In the genomic region with DNA sequence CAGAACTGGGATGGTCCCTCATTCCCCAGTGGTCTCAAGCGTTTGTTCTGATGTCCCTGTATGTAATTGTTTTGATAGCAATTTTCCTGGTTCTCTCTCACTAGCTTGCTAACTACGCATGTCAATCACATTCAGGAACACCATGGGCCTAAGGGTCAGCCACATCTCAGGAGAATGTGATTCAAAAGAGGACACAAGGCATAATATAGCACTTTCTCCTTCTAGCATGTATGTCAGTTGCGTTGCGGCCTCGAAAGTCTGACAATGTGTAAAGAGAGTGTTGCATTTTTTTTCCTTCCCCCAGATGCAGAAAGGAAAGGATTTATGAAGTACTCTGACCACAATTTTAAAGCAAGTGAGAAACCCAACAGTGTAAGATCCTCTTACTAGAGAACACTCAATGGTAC, we compare ENCODE assay signal across 1 cellular context.
A peak's percentile ranks its signal among the peaks of the same experiment; 100 is the strongest.
TF ChIP-seq lines count a peak whose summit lies in the region.

No MANE protein-coding gene starts in this region.

TF ChIP-seq in GM12878, 131 proteins besides CTCF, POLR2A, EP300 and RAD21:
- TF ChIP-seq MTA3 (IDR thresholded peaks at IDR 0.05; ENCODE audit: borderline replicate concordance, low read length) = 0 out of 2 replicates have a peak, but pooled peaks have one; percentile 41
- TF ChIP-seq, protein P1, sequence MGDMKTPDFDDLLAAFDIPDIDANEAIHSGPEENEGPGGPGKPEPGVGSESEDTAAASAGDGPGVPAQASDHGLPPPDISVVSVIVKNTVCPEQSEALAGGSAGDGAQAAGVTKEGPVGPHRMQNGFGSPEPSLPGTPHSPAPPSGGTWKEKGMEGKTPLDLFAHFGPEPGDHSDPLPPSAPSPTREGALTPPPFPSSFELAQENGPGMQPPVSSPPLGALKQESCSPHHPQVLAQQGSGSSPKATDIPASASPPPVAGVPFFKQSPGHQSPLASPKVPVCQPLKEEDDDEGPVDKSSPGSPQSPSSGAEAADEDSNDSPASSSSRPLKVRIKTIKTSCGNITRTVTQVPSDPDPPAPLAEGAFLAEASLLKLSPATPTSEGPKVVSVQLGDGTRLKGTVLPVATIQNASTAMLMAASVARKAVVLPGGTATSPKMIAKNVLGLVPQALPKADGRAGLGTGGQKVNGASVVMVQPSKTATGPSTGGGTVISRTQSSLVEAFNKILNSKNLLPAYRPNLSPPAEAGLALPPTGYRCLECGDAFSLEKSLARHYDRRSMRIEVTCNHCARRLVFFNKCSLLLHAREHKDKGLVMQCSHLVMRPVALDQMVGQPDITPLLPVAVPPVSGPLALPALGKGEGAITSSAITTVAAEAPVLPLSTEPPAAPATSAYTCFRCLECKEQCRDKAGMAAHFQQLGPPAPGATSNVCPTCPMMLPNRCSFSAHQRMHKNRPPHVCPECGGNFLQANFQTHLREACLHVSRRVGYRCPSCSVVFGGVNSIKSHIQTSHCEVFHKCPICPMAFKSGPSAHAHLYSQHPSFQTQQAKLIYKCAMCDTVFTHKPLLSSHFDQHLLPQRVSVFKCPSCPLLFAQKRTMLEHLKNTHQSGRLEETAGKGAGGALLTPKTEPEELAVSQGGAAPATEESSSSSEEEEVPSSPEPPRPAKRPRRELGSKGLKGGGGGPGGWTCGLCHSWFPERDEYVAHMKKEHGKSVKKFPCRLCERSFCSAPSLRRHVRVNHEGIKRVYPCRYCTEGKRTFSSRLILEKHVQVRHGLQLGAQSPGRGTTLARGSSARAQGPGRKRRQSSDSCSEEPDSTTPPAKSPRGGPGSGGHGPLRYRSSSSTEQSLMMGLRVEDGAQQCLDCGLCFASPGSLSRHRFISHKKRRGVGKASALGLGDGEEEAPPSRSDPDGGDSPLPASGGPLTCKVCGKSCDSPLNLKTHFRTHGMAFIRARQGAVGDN (IDR thresholded peaks at IDR 0.05) = no peak
